Comparison of ENCODE assay signal across 25 cellular contexts in the genomic region with DNA sequence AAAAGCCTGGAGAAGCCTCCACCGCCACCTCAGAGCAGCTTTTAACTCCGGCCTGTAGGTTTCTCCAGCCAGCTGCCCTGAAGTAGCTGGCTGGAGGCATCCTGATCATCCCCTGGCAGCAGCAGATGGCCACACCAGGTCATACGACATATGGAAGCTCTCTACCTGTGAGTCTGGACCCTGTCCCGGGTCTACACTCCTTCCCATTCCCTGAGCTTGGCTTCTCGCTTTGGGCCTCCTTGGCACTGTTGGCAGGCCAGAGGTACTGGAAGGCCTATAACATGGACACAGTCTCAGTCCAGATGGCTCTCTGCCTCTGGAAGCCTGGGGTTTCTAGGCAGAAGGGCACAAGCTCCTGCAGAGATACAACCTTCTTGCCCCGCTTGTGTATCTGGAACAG. TPM values are rescaled to one million over a fixed set of nuclear protein-coding genes. Genes with fewer than 3 reads are reported as not detected.
DNase-seq lines count a peak whose midpoint lies in the region; ATAC-seq and TF ChIP-seq lines count a peak whose summit lies in the region.
"Had no signal": no experiment of that assay in that cellular context is flagged by ENCODE, and none has a peak within 500 bp of the region (broad histone marks: within the 10 kb centered on the region; RNA-seq: fewer than 3 reads in every experiment).

No MANE protein-coding gene starts in this region.

- in situ Hi-C loops in IMR-90 (cut with MboI; ENCODE audit: low sequenced_read_pairs): no loop called here

- H3K4ac ChIP-seq in IMR-90 (ENCODE audit: low read depth, low read length) (no peak overlapping the region), mesenchymal stem cell (ENCODE audit: low read depth in 1 of 2, low read length in 2 of 2) (peak overlapping the region; percentile 55 to 76)

- no peak overlapping the region for H4K8ac ChIP-seq in IMR-90 (ENCODE audit: low read depth in 2 of 2, low read length in 2 of 2)
- H4K8ac ChIP-seq in mesenchymal stem cell (ENCODE audit: low read length): peak overlapping the region; percentile 93

- H2BK5ac ChIP-seq in IMR-90 (ENCODE audit: low read depth, low read length, poor library complexity, severe bottlenecking) (no peak overlapping the region), mesenchymal stem cell (ENCODE audit: low read depth, low read length, poor library complexity, severe bottlenecking) (no peak overlapping the region)

- H4K5ac ChIP-seq in IMR-90 (ENCODE audit: low read depth, low read length): no peak overlapping the region

- H3K4me1 Mint-ChIP-seq in Caco-2 (ENCODE audit: low read depth, unreplicated experiment): peaks cover 9% of the 10 kb centered on the region
- H3K4me1 Mint-ChIP-seq: activated naive CD4-positive, alpha-beta T cell treated with anti-CD3 and anti-CD28 coated beads, Interleukin-2, amount 50 U/mL, for 24 hours; naive B cell had no signal

- H2BK20ac ChIP-seq in IMR-90 (ENCODE audit: low read depth, low read length): no peak overlapping the region

- no peak for TF ChIP-seq POLR2A in IMR-90 (IDR thresholded peaks at IDR 0.05; ENCODE audit: low read depth, low read length)
- no peak for TF ChIP-seq POLR2A in breast epithelium (IDR thresholded peaks at IDR 0.05)

- no peak for ATAC-seq in IMR-90 (ENCODE audit: low read depth)
- ATAC-seq: activated T-cell treated with anti-CD3 and anti-CD28 coated beads, Interleukin-2, amount 50 U/mL, for 4 hours; WTC11 had no signal

- H3K9ac ChIP-seq in IMR-90 (ENCODE audit: low read depth, low read length): no peak overlapping the region
- peak overlapping the region; percentile 83 for H3K9ac ChIP-seq in mesenchymal stem cell (ENCODE audit: low read length)
- H3K9ac ChIP-seq in smooth muscle cell (ENCODE audit: low read depth): no peak overlapping the region

- H3K27me3 ChIP-seq in IMR-90 (ENCODE audit: control insufficient read depth, insufficient read depth, low read length) (no peaks in the 10 kb centered on the region), mesenchymal stem cell (ENCODE audit: control insufficient read depth in 1 of 2, insufficient read depth in 1 of 2, low read length in 2 of 2) (no peaks in the 10 kb centered on the region), smooth muscle cell (ENCODE audit: low read depth) (no peaks in the 10 kb centered on the region), Caco-2 (replicated peaks; ENCODE audit: control insufficient read depth, insufficient read depth, low read length) (no peaks in the 10 kb centered on the region), breast epithelium (no peaks in the 10 kb centered on the region)
- H3K27me3 ChIP-seq: SJSA1, testis had no signal

- H3K27me3 Mint-ChIP-seq in Caco-2 (ENCODE audit: insufficient read depth, unreplicated experiment): no peaks in the 10 kb centered on the region
- H3K27me3 Mint-ChIP-seq: activated CD4-positive, alpha-beta memory T cell treated with anti-CD3 and anti-CD28 coated beads, Interleukin-2, amount 10 ng/mL, durations not matched to agents 7 days and 5 days; activated naive CD4-positive, alpha-beta T cell treated with anti-CD3 and anti-CD28 coated beads, Interleukin-2, amount 50 U/mL, for 24 hours; naive B cell had no signal

- H3K36me3 Mint-ChIP-seq in Caco-2 (ENCODE audit: insufficient read depth, unreplicated experiment): no peaks in the 10 kb centered on the region
- H3K36me3 Mint-ChIP-seq: WTC11 had no signal

- no peak overlapping the region for H3K14ac ChIP-seq in IMR-90 (replicated peaks; ENCODE audit: low read depth, low read length)
- H3K14ac ChIP-seq in mesenchymal stem cell (ENCODE audit: low read length in 2 of 2): peak overlapping the region in 1 of 2 experiments; percentile 71

- H3K23ac ChIP-seq in IMR-90 (ENCODE audit: low read depth, low read length): no peak overlapping the region
- H3K23ac ChIP-seq in mesenchymal stem cell (ENCODE audit: low read length in 2 of 2): no peak overlapping the region

- H3K79me1 ChIP-seq in IMR-90 (ENCODE audit: low read depth in 1 of 2, low read length in 2 of 2) (peaks cover 10 to 43% of the 10 kb centered on the region in 2 experiments; a peak in 3 of 4 replicates), mesenchymal stem cell (replicated peaks; ENCODE audit: low read length, poor library complexity, severe bottlenecking) (peaks cover 2% of the 10 kb centered on the region)

- H3K4me1 ChIP-seq in IMR-90 (ENCODE audit: control insufficient read depth, insufficient read depth, low read length) (peaks cover 45% of the 10 kb centered on the region), mesenchymal stem cell (ENCODE audit: control insufficient read depth, insufficient read depth, low read depth, low read length) (peaks cover 27% of the 10 kb centered on the region), smooth muscle cell (ENCODE audit: low read depth) (peaks cover 18% of the 10 kb centered on the region), Caco-2 (peaks cover 36% of the 10 kb centered on the region), breast epithelium (peaks cover 0 to 4% of the 10 kb centered on the region in 2 donors)
- H3K4me1 ChIP-seq: HAP-1 had no signal

- CTCF ChIA-PET in IMR-90 (lab: Yijun Ruan, JAX): no interaction called here
- CTCF ChIA-PET in Caco-2 (lab: Charles Lee): interaction anchor here (1.1 kb wide), 2 partner anchors 17 to 98 kb away, joined by 3 to 6 read pairs; a partner anchor contains a TSS

- no peak overlapping the region for H3K4me2 ChIP-seq in IMR-90 (ENCODE audit: low read depth, low read length)
- H3K4me2 ChIP-seq in mesenchymal stem cell (ENCODE audit: low read length, poor library complexity, severe bottlenecking): no peak overlapping the region
- H3K4me2 ChIP-seq in smooth muscle cell: no peak overlapping the region

- no peaks in the 10 kb centered on the region for H3K9me3 Mint-ChIP-seq in Caco-2 (ENCODE audit: unreplicated experiment)
- H3K9me3 Mint-ChIP-seq: activated CD4-positive, alpha-beta memory T cell treated with anti-CD3 and anti-CD28 coated beads, Interleukin-2, amount 10 ng/mL, durations not matched to agents 7 days and 5 days; activated naive CD4-positive, alpha-beta T cell treated with anti-CD3 and anti-CD28 coated beads, Interleukin-2, amount 50 U/mL, for 24 hours; activated T-cell treated with anti-CD3 and anti-CD28 coated beads, Interleukin-2, amount 50 U/mL, for 4 hours; naive B cell; WTC11 had no signal

- H2BK15ac ChIP-seq in IMR-90 (ENCODE audit: low read depth, low read length): no peak overlapping the region
- H2BK15ac ChIP-seq in mesenchymal stem cell (ENCODE audit: low read depth, poor library complexity, severe bottlenecking): peak overlapping the region; percentile 82

- no peak overlapping the region for H4K91ac ChIP-seq in IMR-90 (ENCODE audit: insufficient read depth, low read depth, low read length)
- peak overlapping the region; percentile 7 for H4K91ac ChIP-seq in mesenchymal stem cell (ENCODE audit: low read length)

- no peaks in the 10 kb centered on the region for H3K79me2 ChIP-seq in smooth muscle cell (ENCODE audit: low read depth)

- intact Hi-C loops in IMR-90 (cut with micrococcal nuclease): no loop called here
- intact Hi-C loops in Caco-2 (cut with micrococcal nuclease; ENCODE audit: unreplicated experiment): no loop called here
- intact Hi-C loops in breast epithelium (cut with DNase I; ENCODE audit: low total_unique reads): no loop called here

- no peak for TF ChIP-seq CTCF in IMR-90 (conservative IDR thresholded peaks at IDR 0.05; ENCODE audit: low read depth, low read length)
- no peak for TF ChIP-seq CTCF in smooth muscle cell (IDR thresholded peaks at IDR 0.05; ENCODE audit: borderline replicate concordance, insufficient read depth, poor library complexity, severe bottlenecking)
- no peak for TF ChIP-seq CTCF in Caco-2 (IDR thresholded peaks at IDR 0.05; ENCODE audit: insufficient read depth in 1 of 2, low read depth in 1 of 2, low read length in 1 of 2, severe bottlenecking in 1 of 2, unreplicated experiment in 1 of 2)
- TF ChIP-seq CTCF in breast epithelium (IDR thresholded peaks at IDR 0.05): no peak

- H3K4me3 Mint-ChIP-seq in Caco-2 (ENCODE audit: unreplicated experiment): no peak overlapping the region
- H3K4me3 Mint-ChIP-seq: activated CD4-positive, alpha-beta memory T cell treated with anti-CD3 and anti-CD28 coated beads, Interleukin-2, amount 10 ng/mL, durations not matched to agents 7 days and 5 days; activated naive CD4-positive, alpha-beta T cell treated with anti-CD3 and anti-CD28 coated beads, Interleukin-2, amount 50 U/mL, for 24 hours; activated T-cell treated with anti-CD3 and anti-CD28 coated beads, Interleukin-2, amount 50 U/mL, for 4 hours; naive B cell; WTC11 had no signal

- no peak overlapping the region for H2AK9ac ChIP-seq in IMR-90 (replicated peaks; ENCODE audit: low read depth, low read length, poor library complexity)

- H3K56ac ChIP-seq in IMR-90 (ENCODE audit: extremely low read depth, insufficient read depth, low read length): no peak overlapping the region

- H3K27ac ChIP-seq in IMR-90 (ENCODE audit: insufficient read depth, low read length) (no peak overlapping the region), mesenchymal stem cell (ENCODE audit: low read length, poor library complexity, severe bottlenecking) (no peak overlapping the region), smooth muscle cell (ENCODE audit: low read depth) (peak overlapping the region; percentile 97), breast epithelium (peak overlapping the region in 1 of 2 donors; percentile 93)
- H3K27ac ChIP-seq: SJSA1 had no signal

- peak overlapping the region; percentile 75 to 99 for H2BK12ac ChIP-seq in mesenchymal stem cell (ENCODE audit: low read length in 2 of 2)

- WGBS in IMR-90 (ENCODE audit: extremely low coverage in 2 of 2, insufficient read length in 1 of 2), 2 experiments: 100% methylated on average over 3 of the region's 6 CpGs; no CpG with 5 or more reads in 1 of the 2 experiments
- 95% methylated on average over 6 of the region's 6 CpGs for WGBS in mesenchymal stem cell
- 92% methylated on average over 6 of the region's 6 CpGs for WGBS in smooth muscle cell (ENCODE audit: low lambda C conversion rate)

- H2BK120ac ChIP-seq in IMR-90 (ENCODE audit: low read depth, low read length) (no peak overlapping the region), mesenchymal stem cell (ENCODE audit: low read depth, low read length) (peak overlapping the region; percentile 78)

- H2AFZ ChIP-seq in IMR-90 (replicated peaks; ENCODE audit: low read length, poor library complexity) (no peak overlapping the region), mesenchymal stem cell (ENCODE audit: low read depth, low read length) (no peak overlapping the region), smooth muscle cell (ENCODE audit: low read depth) (no peak overlapping the region)

- no peak for DNase-seq in IMR-90
- peak; percentile 95 for DNase-seq in cerebellar cortex (ENCODE audit: low spot score)
- DNase-seq in mesenchymal stem cell: no peak
- no peak for DNase-seq in smooth muscle cell (lab: John Stamatoyannopoulos, UW; ENCODE audit: unreplicated experiment)
- DNase-seq in Caco-2: no peak
- no peak for DNase-seq in breast epithelium (ENCODE audit: low spot score in 2 of 2)
- no peak for DNase-seq in DMS153 (lab: John Stamatoyannopoulos, UW)
- no peak for DNase-seq in hippocampal formation (lab: John Stamatoyannopoulos, UW)
- DNase-seq: activated CD4-positive, alpha-beta memory T cell treated with anti-CD3 and anti-CD28 coated beads, Interleukin-2, amount 10 ng/mL, durations not matched to agents 7 days and 5 days; activated T-cell treated with anti-CD3 and anti-CD28 coated beads, Interleukin-2, amount 50 U/mL, for 4 hours; DMS79; naive B cell; NCI-H1436; NCI-H2171; NCI-H526 treated with DMSO at 0.1 percent for 48 hours; OCI-M1; stimulated activated CD4-positive, alpha-beta T cell treated with anti-CD3 and anti-CD28 coated beads, Interleukin-12 subunit alpha, Interleukin-12 subunit beta, amount 100 ng/mL, for 4 hours; stimulated activated CD8-positive, alpha-beta memory T cell treated with anti-CD3 and anti-CD28 coated beads, Interleukin-4, amount 100 ng/mL, for 48 hours; T-helper 2 cell; testis had no signal

- H3K4me3 ChIP-seq in IMR-90 (ENCODE audit: insufficient read depth, low read depth, low read length) (no peak overlapping the region), mesenchymal stem cell (ENCODE audit: insufficient read depth in 1 of 2, low read depth in 1 of 2, low read length in 2 of 2) (peak overlapping the region in 1 of 2 experiments; percentile 8), smooth muscle cell (no peak overlapping the region), Caco-2 (ENCODE audit: low read depth, low read length) (no peak overlapping the region), breast epithelium (no peak overlapping the region)
- H3K4me3 ChIP-seq: HAP-1, lung, SJSA1, testis had no signal

- peaks cover 54% of the 10 kb centered on the region for H3F3A ChIP-seq in smooth muscle cell (ENCODE audit: low read depth)

- H3K9me1 ChIP-seq in IMR-90 (ENCODE audit: insufficient read depth, low read length): peaks cover 36% of the 10 kb centered on the region

- BruUV-seq in IMR-90 (replicated peaks; lab: Mats Ljungman, UMichigan): no TSS peak
- no TSS peak for BruUV-seq in Caco-2 (replicated peaks; lab: Mats Ljungman, UMichigan)

- dilution Hi-C loops in IMR-90 (cut with HindIII; ENCODE audit: low sequenced_read_pairs, unreplicated experiment): no loop called here

- H3K18ac ChIP-seq in IMR-90 (ENCODE audit: low read depth, low read length): no peak overlapping the region
- peak overlapping the region; percentile 88 to 97 for H3K18ac ChIP-seq in mesenchymal stem cell (ENCODE audit: low read depth in 1 of 2, low read length in 2 of 2)

- H4K20me1 ChIP-seq in IMR-90 (ENCODE audit: insufficient read depth, low read length): no peaks in the 10 kb centered on the region
- no peaks in the 10 kb centered on the region for H4K20me1 ChIP-seq in smooth muscle cell (ENCODE audit: low read depth)

- POLR2A ChIA-PET in IMR-90 (lab: Charles Lee; ENCODE audit: unreplicated experiment) (no interaction called here), Caco-2 (lab: Charles Lee) (no interaction called here)

- H3K36me3 ChIP-seq in IMR-90 (ENCODE audit: control insufficient read depth, insufficient read depth, low read length): peaks cover 35% of the 10 kb centered on the region
- H3K36me3 ChIP-seq in mesenchymal stem cell (ENCODE audit: control insufficient read depth in 1 of 2, insufficient read depth in 2 of 2, low read depth in 1 of 2, low read length in 2 of 2): peaks cover 27 to 54% of the 10 kb centered on the region in 2 experiments
- H3K36me3 ChIP-seq in smooth muscle cell (ENCODE audit: low read depth): no peaks in the 10 kb centered on the region
- H3K36me3 ChIP-seq in Caco-2 (ENCODE audit: control insufficient read depth, insufficient read depth, low read length): no peaks in the 10 kb centered on the region
- no peaks in the 10 kb centered on the region for H3K36me3 ChIP-seq in breast epithelium

- TF ChIP-seq RAD21 in IMR-90 (IDR thresholded peaks at IDR 0.05; ENCODE audit: low read length): no peak

- no peak overlapping the region for H3K27ac Mint-ChIP-seq in Caco-2 (ENCODE audit: unreplicated experiment)
- H3K27ac Mint-ChIP-seq: activated CD4-positive, alpha-beta memory T cell treated with anti-CD3 and anti-CD28 coated beads, Interleukin-2, amount 10 ng/mL, durations not matched to agents 7 days and 5 days; activated naive CD4-positive, alpha-beta T cell treated with anti-CD3 and anti-CD28 coated beads, Interleukin-2, amount 50 U/mL, for 24 hours; WTC11 had no signal

- H2AK5ac ChIP-seq in IMR-90 (ENCODE audit: low read depth, low read length): peak overlapping the region; percentile 39; the same call in 1 of the 2 replicates
- no peak overlapping the region for H2AK5ac ChIP-seq in mesenchymal stem cell (ENCODE audit: low read length, severe bottlenecking)

- H3K9me3 ChIP-seq in IMR-90 (ENCODE audit: control insufficient read depth, insufficient read depth, low read length) (no peaks in the 10 kb centered on the region), mesenchymal stem cell (ENCODE audit: control insufficient read depth, low read length) (no peaks in the 10 kb centered on the region), smooth muscle cell (replicated peaks; ENCODE audit: low read depth) (no peaks in the 10 kb centered on the region), Caco-2 (no peaks in the 10 kb centered on the region), breast epithelium (no peaks in the 10 kb centered on the region)
- H3K9me3 ChIP-seq: HAP-1, SJSA1, testis had no signal

RNA-seq across cellular contexts. Expression of a gene that starts 43.5 kb away (rescaled TPM):
- total RNA-seq in IMR-90 (2012; rRNA removed): 25.5 and 30.0 TPM in 2 replicates
- 124 and 126 TPM in 2 replicates for polyA plus RNA-seq in IMR-90 (2012; rRNA removed)
- polyA plus RNA-seq in IMR-90 (2012; cell fraction: cytosol; rRNA removed): 102 and 174 TPM in 2 replicates
- polyA plus RNA-seq in IMR-90 (2012; cell fraction: nucleus; rRNA removed; ENCODE audit: low replicate concordance): 82.9 and 135 TPM in 2 replicates
- polyA plus RNA-seq in mesenchymal stem cell (2013, experiment 1 of 2): 113 TPM
- polyA plus RNA-seq in mesenchymal stem cell (2013, experiment 2 of 2): 115 TPM
- total RNA-seq in smooth muscle cell: 64.1 and 78.8 TPM in 2 replicates
- polyA plus RNA-seq in smooth muscle cell: 77.8 and 78.0 TPM in 2 replicates
- total RNA-seq in Caco-2 (2022): 40.9 and 44.4 TPM in 2 replicates
- total RNA-seq in breast epithelium: 100 to 1,000 TPM in 1 of 3 donors, 10 to 100 TPM in 2; 74.6 to 128 (median 88.8) TPM
